34 cellular contexts compared by ENCODE assay signal in the genomic region with DNA sequence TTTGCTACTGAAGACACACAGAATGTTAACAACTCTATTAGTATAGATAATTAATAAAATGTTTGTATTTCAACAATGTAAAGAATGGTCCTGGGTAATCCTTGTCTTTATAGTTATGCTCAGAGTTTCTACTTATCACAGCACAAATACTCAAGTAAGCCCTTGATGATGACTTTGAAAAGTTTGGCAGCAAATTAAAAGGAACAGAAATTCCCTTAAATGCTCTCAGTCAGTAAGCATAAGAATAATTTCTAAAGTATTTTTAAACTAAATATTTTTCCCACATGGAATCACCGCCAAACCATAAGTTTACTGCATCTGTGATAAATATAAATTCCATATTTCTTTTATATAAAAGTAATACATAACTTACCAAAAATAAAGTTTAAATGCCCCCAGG.
"Had no signal": no experiment of that assay in that cellular context is flagged by ENCODE, and none has a peak within 500 bp of the region (broad histone marks: within the 10 kb centered on the region; RNA-seq: fewer than 3 reads in every experiment).

No MANE protein-coding gene starts in this region.

- H3K9me3 Mint-ChIP-seq: activated B cell treated with CpG ODN at 0.5 μM for 24 hours; activated CD8-positive, alpha-beta T cell treated with anti-CD3 and anti-CD28 coated beads for 36 hours; activated naive CD4-positive, alpha-beta T cell treated with anti-CD3 and anti-CD28 coated beads for 36 hours; activated naive CD4-positive, alpha-beta T cell treated with anti-CD3 and anti-CD28 coated beads, Interleukin-2, amount 50 U/mL, for 24 hours; activated naive CD8-positive, alpha-beta T cell treated with anti-CD3 and anti-CD28 coated beads for 36 hours; activated naive CD8-positive, alpha-beta T cell treated with anti-CD3 and anti-CD28 coated beads, Interleukin-2, amount 50 U/mL, for 24 hours; activated T-helper 1 cell treated with anti-CD3 and anti-CD28 coated beads, Interleukin-12 subunit alpha, Interleukin-12 subunit beta, Interleukin-2, Interleukin-4 antibody, amounts not matched to agents 30 ng/mL and 10 ng/mL and 1 ng/mL, durations not matched to agents 14 hours and 24 hours and 36 hours; activated T-helper 2 cell treated with anti-CD3 and anti-CD28 coated beads, Interferon-gamma antibody, Interleukin-2, Interleukin-4, amounts not matched to agents 10 μg/mL and 5 μg/mL and 100 μg/mL, durations not matched to agents 14 hours and 24 hours and 36 hours; endodermal cell; T-helper 2 cell treated with Interferon-gamma antibody and Interleukin-4, amounts not matched to agents 5 μg/mL and 100 μg/mL, for 36 hours had no signal

- H3K36me3 ChIP-seq: adrenal gland, colonic mucosa, WERI-Rb-1 had no signal

- H3K27ac ChIP-seq: adrenal gland, body of pancreas, colonic mucosa, heart left ventricle, WERI-Rb-1 had no signal

- H3K27ac Mint-ChIP-seq: activated B cell treated with CpG ODN at 0.5 μM for 24 hours; activated CD8-positive, alpha-beta memory T cell treated with anti-CD3 and anti-CD28 coated beads, Interleukin-2, amount 10 ng/mL, durations not matched to agents 7 days and 5 days; activated CD8-positive, alpha-beta T cell treated with anti-CD3 and anti-CD28 coated beads for 36 hours; activated naive CD4-positive, alpha-beta T cell treated with anti-CD3 and anti-CD28 coated beads for 36 hours; activated naive CD4-positive, alpha-beta T cell treated with anti-CD3 and anti-CD28 coated beads, Interleukin-2, amount 50 U/mL, for 24 hours; activated naive CD8-positive, alpha-beta T cell treated with anti-CD3 and anti-CD28 coated beads for 36 hours; activated naive CD8-positive, alpha-beta T cell treated with anti-CD3 and anti-CD28 coated beads, Interleukin-2, amount 50 U/mL, for 24 hours; activated T-helper 1 cell treated with anti-CD3 and anti-CD28 coated beads, Interleukin-12 subunit alpha, Interleukin-12 subunit beta, Interleukin-2, Interleukin-4 antibody, amounts not matched to agents 30 ng/mL and 10 ng/mL and 1 ng/mL, durations not matched to agents 14 hours and 24 hours and 36 hours; activated T-helper 2 cell treated with anti-CD3 and anti-CD28 coated beads, Interferon-gamma antibody, Interleukin-2, Interleukin-4, amounts not matched to agents 10 μg/mL and 5 μg/mL and 100 μg/mL, durations not matched to agents 14 hours and 24 hours and 36 hours; endodermal cell; T-helper 17 cell; T-helper 2 cell treated with Interferon-gamma antibody and Interleukin-4, amounts not matched to agents 5 μg/mL and 100 μg/mL, for 36 hours had no signal

- H3K4me3 Mint-ChIP-seq: activated B cell treated with CpG ODN at 0.5 μM for 24 hours; activated CD8-positive, alpha-beta memory T cell treated with anti-CD3 and anti-CD28 coated beads, Interleukin-2, amount 10 ng/mL, durations not matched to agents 7 days and 5 days; activated CD8-positive, alpha-beta T cell treated with anti-CD3 and anti-CD28 coated beads for 36 hours; activated naive CD4-positive, alpha-beta T cell treated with anti-CD3 and anti-CD28 coated beads for 36 hours; activated naive CD4-positive, alpha-beta T cell treated with anti-CD3 and anti-CD28 coated beads, Interleukin-2, amount 50 U/mL, for 24 hours; activated naive CD8-positive, alpha-beta T cell treated with anti-CD3 and anti-CD28 coated beads for 36 hours; activated naive CD8-positive, alpha-beta T cell treated with anti-CD3 and anti-CD28 coated beads, Interleukin-2, amount 50 U/mL, for 24 hours; activated T-helper 1 cell treated with anti-CD3 and anti-CD28 coated beads, Interleukin-12 subunit alpha, Interleukin-12 subunit beta, Interleukin-2, Interleukin-4 antibody, amounts not matched to agents 30 ng/mL and 10 ng/mL and 1 ng/mL, durations not matched to agents 14 hours and 24 hours and 36 hours; endodermal cell; T-helper 17 cell; T-helper 2 cell treated with Interferon-gamma antibody and Interleukin-4, amounts not matched to agents 5 μg/mL and 100 μg/mL, for 36 hours had no signal

- H3K27me3 ChIP-seq: adrenal gland, body of pancreas, colonic mucosa, heart left ventricle had no signal

- H3K4me1 ChIP-seq: adrenal gland, colonic mucosa, heart left ventricle had no signal

- H3K4me3 ChIP-seq: adrenal gland, body of pancreas, colonic mucosa, heart left ventricle had no signal

- ATAC-seq: activated CD4-positive, CD25-positive, alpha-beta regulatory T cell treated with anti-CD3 and anti-CD28 coated beads, Interleukin-2, amount 50 U/mL, for 24 hours; activated CD8-positive, alpha-beta memory T cell treated with anti-CD3 and anti-CD28 coated beads, Interleukin-2, amount 10 ng/mL, durations not matched to agents 7 days and 5 days; activated CD8-positive, alpha-beta T cell treated with anti-CD3 and anti-CD28 coated beads for 36 hours; activated naive CD8-positive, alpha-beta T cell treated with anti-CD3 and anti-CD28 coated beads, Interleukin-2, amount 50 U/mL, for 24 hours; body of pancreas; esophagus mucosa; heart left ventricle; T-helper 17 cell had no signal

- H3K9me3 ChIP-seq: adrenal gland, body of pancreas, colonic mucosa, heart left ventricle had no signal

- H3K27me3 Mint-ChIP-seq: activated B cell treated with CpG ODN at 0.5 μM for 24 hours; activated CD8-positive, alpha-beta memory T cell treated with anti-CD3 and anti-CD28 coated beads, Interleukin-2, amount 10 ng/mL, durations not matched to agents 7 days and 5 days; activated CD8-positive, alpha-beta T cell treated with anti-CD3 and anti-CD28 coated beads for 36 hours had no signal

- H3K4me1 Mint-ChIP-seq: activated B cell treated with CpG ODN at 0.5 μM for 24 hours; activated CD8-positive, alpha-beta memory T cell treated with anti-CD3 and anti-CD28 coated beads, Interleukin-2, amount 10 ng/mL, durations not matched to agents 7 days and 5 days; activated naive CD4-positive, alpha-beta T cell treated with anti-CD3 and anti-CD28 coated beads, Interleukin-2, amount 50 U/mL, for 24 hours; activated naive CD8-positive, alpha-beta T cell treated with anti-CD3 and anti-CD28 coated beads for 36 hours; activated naive CD8-positive, alpha-beta T cell treated with anti-CD3 and anti-CD28 coated beads, Interleukin-2, amount 50 U/mL, for 24 hours; T-helper 17 cell had no signal

- H3K36me3 Mint-ChIP-seq: activated CD8-positive, alpha-beta memory T cell treated with anti-CD3 and anti-CD28 coated beads, Interleukin-2, amount 10 ng/mL, durations not matched to agents 7 days and 5 days; activated naive CD4-positive, alpha-beta T cell treated with anti-CD3 and anti-CD28 coated beads, Interleukin-2, amount 50 U/mL, for 24 hours; activated naive CD8-positive, alpha-beta T cell treated with anti-CD3 and anti-CD28 coated beads for 36 hours had no signal

- DNase-seq: activated B cell treated with CpG ODN at 0.5 μM for 24 hours; activated CD4-positive, alpha-beta T cell treated with anti-CD3 and anti-CD28 coated beads for 48 hours; activated CD4-positive, alpha-beta T cell treated with anti-CD3 and anti-CD28 coated beads, Interleukin-2, amount 50 U/mL, for 1 hour; activated CD4-positive, alpha-beta T cell treated with anti-CD3 and anti-CD28 coated beads, Interleukin-2, amount 50 U/mL, for 48 hours; activated CD8-positive, alpha-beta memory T cell treated with anti-CD3 and anti-CD28 coated beads, Interleukin-2, amount 10 ng/mL, durations not matched to agents 7 days and 5 days; activated CD8-positive, alpha-beta memory T cell treated with anti-CD3 and anti-CD28 coated beads, Interleukin-2, amount 50 U/mL, for 4 hours; activated CD8-positive, alpha-beta T cell treated with anti-CD3 and anti-CD28 coated beads for 36 hours; activated effector memory CD4-positive, alpha-beta T cell treated with anti-CD3 and anti-CD28 coated beads, Interleukin-2, amount 50 U/mL, for 16 hours; activated naive CD4-positive, alpha-beta T cell treated with anti-CD3 and anti-CD28 coated beads for 36 hours; activated naive CD8-positive, alpha-beta T cell treated with anti-CD3 and anti-CD28 coated beads for 36 hours; activated naive CD8-positive, alpha-beta T cell treated with anti-CD3 and anti-CD28 coated beads, Interleukin-2, amount 50 U/mL, for 24 hours; activated T-cell treated with anti-CD3 and anti-CD28 coated beads, Interleukin-2, amount 50 U/mL, for 1 hour; activated T-cell treated with anti-CD3 and anti-CD28 coated beads, Interleukin-2, amount 50 U/mL, for 48 hours; adrenal gland; amygdala; aorta; body of pancreas; caudate nucleus; colonic mucosa; effector CD8-positive, alpha-beta T cell; endodermal cell; foreskin fibroblast; glutamatergic neuron; heart left ventricle; T-helper 1 cell; T-helper 17 cell; T1000; WERI-Rb-1 had no signal
